11 cellular contexts compared by ENCODE assay signal in genomic region chr17:50145532-50146229, GRCh38. TPM values are rescaled to one million over a fixed set of nuclear protein-coding genes. Genes with fewer than 3 reads are reported as not detected.
A peak's percentile ranks its signal among the peaks of the same experiment; 100 is the strongest.
DNase-seq lines count a peak whose midpoint lies in the region; ATAC-seq and TF ChIP-seq lines count a peak whose summit lies in the region.
"Had no signal": no experiment of that assay in that cellular context is flagged by ENCODE, and none has a peak within 500 bp of the region (broad histone marks: within the 10 kb centered on the region; RNA-seq: fewer than 3 reads in every experiment).

No MANE protein-coding gene starts in this region.

- DNase-seq in Right ventricle myocardium inferior (ENCODE audit: missing footprints) (peak; percentile 13), left cardiac atrium (no peak), mesenchymal stem cell (no peak), upper lobe of left lung (no peak), WTC11 (ENCODE audit: low spot score) (no peak), T1000 (lab: John Stamatoyannopoulos, UW) (no peak), NCI-H774 (lab: John Stamatoyannopoulos, UW) (no peak)
- DNase-seq: colonic mucosa, COR-L47 had no signal

- peaks cover 45% of the 10 kb centered on the region for H3K4me1 ChIP-seq in mesenchymal stem cell (ENCODE audit: control insufficient read depth, insufficient read depth, low read depth, low read length)
- peaks cover 55 to 88% (median 66%) of the 10 kb centered on the region in 4 donors for H3K4me1 ChIP-seq in upper lobe of left lung

- no peak overlapping the region for H2BK5ac ChIP-seq in mesenchymal stem cell (ENCODE audit: low read depth, low read length, poor library complexity, severe bottlenecking)

- peak overlapping the region; percentile 64 for H2BK15ac ChIP-seq in mesenchymal stem cell (ENCODE audit: low read depth, poor library complexity, severe bottlenecking)

- POLR2A ChIA-PET in WTC11 (lab: Charles Lee): no interaction called here

- ATAC-seq in Right ventricle myocardium inferior (no peak), left cardiac atrium (no peak), upper lobe of left lung (ENCODE audit: low FRiP score in 2 of 2) (no peak), WTC11 (no peak)
- ATAC-seq: GM23338 had no signal

- H4K8ac ChIP-seq in mesenchymal stem cell (ENCODE audit: low read length): peak overlapping the region; percentile 37

- H3K79me1 ChIP-seq in mesenchymal stem cell (replicated peaks; ENCODE audit: low read length, poor library complexity, severe bottlenecking): peaks cover 25% of the 10 kb centered on the region

- H3K27ac ChIP-seq in mesenchymal stem cell (ENCODE audit: low read length, poor library complexity, severe bottlenecking): no peak overlapping the region
- peak overlapping the region; percentile 11 to 97 (median 66) for H3K27ac ChIP-seq in upper lobe of left lung
- H3K27ac ChIP-seq: colonic mucosa had no signal

- no peak overlapping the region for H2AFZ ChIP-seq in mesenchymal stem cell (ENCODE audit: low read depth, low read length)
- H2AFZ ChIP-seq: GM23338 had no signal

- H4K91ac ChIP-seq in mesenchymal stem cell (ENCODE audit: low read length): no peak overlapping the region

- peak overlapping the region in 1 of 2 experiments; percentile 16 for H3K4me3 ChIP-seq in mesenchymal stem cell (ENCODE audit: insufficient read depth in 1 of 2, low read depth in 1 of 2, low read length in 2 of 2)
- peak overlapping the region in 1 of 4 donors; percentile 94 for H3K4me3 ChIP-seq in upper lobe of left lung
- H3K4me3 ChIP-seq: colonic mucosa, GM23338 had no signal

- intact Hi-C loops in Right ventricle myocardium inferior (cut with DNase I): no loop called here
- intact Hi-C loops in left cardiac atrium (cut with DNase I): no loop called here

- H3K36me3 ChIP-seq in mesenchymal stem cell (ENCODE audit: control insufficient read depth in 1 of 2, insufficient read depth in 2 of 2, low read depth in 1 of 2, low read length in 2 of 2): peaks cover 44 to 65% of the 10 kb centered on the region in 2 experiments
- H3K36me3 ChIP-seq in upper lobe of left lung: peaks cover 17 to 48% (median 42%) of the 10 kb centered on the region in 4 donors
- H3K36me3 ChIP-seq: colonic mucosa had no signal

- peak overlapping the region; percentile 70 for H3K27ac Mint-ChIP-seq in activated naive CD8-positive, alpha-beta T cell
- no peak overlapping the region for H3K27ac Mint-ChIP-seq in WTC11
- H3K27ac Mint-ChIP-seq: GM23338 had no signal

- H3K27me3 ChIP-seq in mesenchymal stem cell (ENCODE audit: control insufficient read depth in 1 of 2, insufficient read depth in 1 of 2, low read length in 2 of 2) (no peaks in the 10 kb centered on the region), upper lobe of left lung (no peaks in the 10 kb centered on the region)
- H3K27me3 ChIP-seq: colonic mucosa had no signal

- no peak overlapping the region for H3K4me2 ChIP-seq in mesenchymal stem cell (ENCODE audit: low read length, poor library complexity, severe bottlenecking)
- H3K4me2 ChIP-seq: GM23338 had no signal

- no peaks in the 10 kb centered on the region for H3K9me3 ChIP-seq in mesenchymal stem cell (ENCODE audit: control insufficient read depth, low read length)
- no peaks in the 10 kb centered on the region for H3K9me3 ChIP-seq in upper lobe of left lung
- H3K9me3 ChIP-seq: colonic mucosa had no signal

- WGBS in mesenchymal stem cell: 85% methylated on average over 10 of the region's 11 CpGs
- 64 to 74% methylated on average over 9 to 11 of the region's 11 CpGs for WGBS in upper lobe of left lung, 2 donors

- CTCF ChIA-PET in WTC11 (lab: Charles Lee): interaction anchor here (0.6 to 4.6 kb wide), 16 partner anchors 8 to 218 kb away, joined by 3 to 23 read pairs (median 4); partner anchors contain the start of genes PDK2 and SGCA

- H2AK5ac ChIP-seq in mesenchymal stem cell (ENCODE audit: low read length, severe bottlenecking): no peak overlapping the region

- H3K14ac ChIP-seq in mesenchymal stem cell (ENCODE audit: low read length in 2 of 2): no peak overlapping the region

- peak overlapping the region; percentile 95 for H3K4me3 Mint-ChIP-seq in activated naive CD8-positive, alpha-beta T cell
- no peak overlapping the region for H3K4me3 Mint-ChIP-seq in WTC11
- H3K4me3 Mint-ChIP-seq: GM23338 had no signal

- no peak for TF ChIP-seq POLR2A in upper lobe of left lung (IDR thresholded peaks at IDR 0.05)

- H3K36me3 Mint-ChIP-seq in activated naive CD8-positive, alpha-beta T cell: no peaks in the 10 kb centered on the region
- peaks cover 28% of the 10 kb centered on the region for H3K36me3 Mint-ChIP-seq in WTC11

- peaks cover 73% of the 10 kb centered on the region for H3K4me1 Mint-ChIP-seq in activated naive CD8-positive, alpha-beta T cell (ENCODE audit: low read depth)
- H3K4me1 Mint-ChIP-seq in WTC11: peaks cover 32% of the 10 kb centered on the region

- H2BK12ac ChIP-seq in mesenchymal stem cell (ENCODE audit: low read length in 2 of 2): no peak overlapping the region

- TF ChIP-seq EP300 in upper lobe of left lung (IDR thresholded peaks at IDR 0.05): no peak

- H3K23ac ChIP-seq in mesenchymal stem cell (ENCODE audit: low read length in 2 of 2): peak overlapping the region in 1 of 2 experiments; percentile 3

- no peaks in the 10 kb centered on the region for H3K9me3 Mint-ChIP-seq in activated naive CD8-positive, alpha-beta T cell (ENCODE audit: low read depth)
- H3K9me3 Mint-ChIP-seq in WTC11: no peaks in the 10 kb centered on the region
- H3K9me3 Mint-ChIP-seq: GM23338 had no signal

- no peak overlapping the region for H3K18ac ChIP-seq in mesenchymal stem cell (ENCODE audit: low read depth in 1 of 2, low read length in 2 of 2)

- H2BK120ac ChIP-seq in mesenchymal stem cell (ENCODE audit: low read depth, low read length): no peak overlapping the region

- no peak for TF ChIP-seq CTCF in upper lobe of left lung (IDR thresholded peaks at IDR 0.05)
- TF ChIP-seq CTCF in WTC11 (IDR thresholded peaks at IDR 0.05): no peak

- H3K9ac ChIP-seq in mesenchymal stem cell (ENCODE audit: low read length): peak overlapping the region; percentile 30

- H3K27me3 Mint-ChIP-seq in activated naive CD8-positive, alpha-beta T cell: no peaks in the 10 kb centered on the region
- H3K27me3 Mint-ChIP-seq in WTC11 (ENCODE audit: low read depth): peaks cover 18% of the 10 kb centered on the region

- H3K4ac ChIP-seq in mesenchymal stem cell (ENCODE audit: low read depth in 1 of 2, low read length in 2 of 2): peak overlapping the region in 1 of 2 experiments; percentile 70

TF ChIP-seq in WTC11, 78 proteins besides CTCF, POLR2A, EP300 and RAD21 (continues in another document):
- TF ChIP-seq FOXK1 (CRISPR knock-in tag; IDR thresholded peaks at IDR 0.05): no peak
- no peak for TF ChIP-seq MLX (CRISPR knock-in tag; IDR thresholded peaks at IDR 0.05)
- TF ChIP-seq IRF1 (CRISPR knock-in tag; IDR thresholded peaks at IDR 0.05): no peak
- TF ChIP-seq GTF2I (CRISPR knock-in tag; conservative IDR thresholded peaks at IDR 0.05): no peak
- TF ChIP-seq CDX4 (CRISPR knock-in tag; IDR thresholded peaks at IDR 0.05; ENCODE audit: borderline replicate concordance): no peak

RNA-seq across cellular contexts. Expression of gene PPP1R9B, which starts 4.8 kb away (rescaled TPM):
- total RNA-seq in Right ventricle myocardium inferior: 38.4 TPM
- total RNA-seq in left cardiac atrium: 10 to 100 TPM; 35.8 to 43.4 TPM
- polyA plus RNA-seq in mesenchymal stem cell (2013, experiment 1 of 2): 34.9 TPM
- polyA plus RNA-seq in mesenchymal stem cell (2013, experiment 2 of 2): 33.0 TPM
- total RNA-seq in upper lobe of left lung: 100 to 1,000 TPM in 1 of 6 donors, 10 to 100 TPM in 5; 37.5 to 121 (median 74.7) TPM
- 20.4 to 21.7 TPM (median 20.6 TPM) in 3 replicates for total RNA-seq in WTC11 (2021)

RNA-seq across cellular contexts. Expression of gene SAMD14, which starts 15.7 kb away (rescaled TPM):
- total RNA-seq in Right ventricle myocardium inferior: 1.7 TPM
- 1 to 10 TPM; 1.6 to 2.1 TPM for total RNA-seq in left cardiac atrium
- polyA plus RNA-seq in mesenchymal stem cell (2013, experiment 1 of 2): 17.9 TPM
- 17.2 TPM for polyA plus RNA-seq in mesenchymal stem cell (2013, experiment 2 of 2)
- 10 to 100 TPM in 2 of 6 donors, 1 to 10 TPM in 3, under 1 TPM in 1; 0.49 to 16.8 (median 5.6) TPM for total RNA-seq in upper lobe of left lung
- total RNA-seq in WTC11 (2021): 4.5 to 6.0 TPM (median 5.9 TPM) in 3 replicates

RNA-seq across cellular contexts. Expression of gene SGCA, which starts 20.1 kb away (rescaled TPM):
- total RNA-seq in Right ventricle myocardium inferior: 151 TPM
- total RNA-seq in left cardiac atrium: 100 to 1,000 TPM in 1 of 2 donors, 10 to 100 TPM in 1; 96.3 to 131 TPM
- 0.14 TPM for polyA plus RNA-seq in mesenchymal stem cell (2013, experiment 1 of 2)
- 0.08 TPM for polyA plus RNA-seq in mesenchymal stem cell (2013, experiment 2 of 2)
- 10 to 100 TPM in 5 of 6 donors, 1 to 10 TPM in 1; 1.6 to 19.7 (median 14.1) TPM for total RNA-seq in upper lobe of left lung
- total RNA-seq in WTC11 (2021): 0.39 to 1.0 TPM in 2 of 3 replicates, not detected in the other
- total RNA-seq: GM23338 had no signal

RNA-seq across cellular contexts. Expression of gene PDK2, which starts 50.5 kb away (rescaled TPM):
- 260 TPM for total RNA-seq in Right ventricle myocardium inferior
- total RNA-seq in left cardiac atrium: 100 to 1,000 TPM; 156 to 203 TPM
- polyA plus RNA-seq in mesenchymal stem cell (2013, experiment 1 of 2): 43.1 TPM
- polyA plus RNA-seq in mesenchymal stem cell (2013, experiment 2 of 2): 39.6 TPM
- 10 to 100 TPM; 15.7 to 80.7 (median 34.9) TPM for total RNA-seq in upper lobe of left lung
- total RNA-seq in WTC11 (2021): 16.6 to 21.3 TPM (median 19.8 TPM) in 3 replicates

RNA-seq across cellular contexts. Expression of gene COL1A1, which starts 55.8 kb away (rescaled TPM):
- 28.2 TPM for total RNA-seq in Right ventricle myocardium inferior
- 100 to 1,000 TPM; 106 to 151 TPM for total RNA-seq in left cardiac atrium
- polyA plus RNA-seq in mesenchymal stem cell (2013, experiment 1 of 2): 4,381 TPM
- polyA plus RNA-seq in mesenchymal stem cell (2013, experiment 2 of 2): 4,150 TPM
- 100 to 1,000 TPM in 3 of 6 donors, 10 to 100 TPM in 3; 15.4 to 555 (median 117) TPM for total RNA-seq in upper lobe of left lung
- total RNA-seq in WTC11 (2021): 46.1 to 52.1 TPM (median 50.4 TPM) in 3 replicates
